ENCODE assay signal across 8 cellular contexts in genomic region chr4:105473340-105474109, GRCh38. TPM values are rescaled to one million over a fixed set of nuclear protein-coding genes. Genes with fewer than 3 reads are reported as not detected.
DNase-seq lines count a peak whose midpoint lies in the region; ATAC-seq and TF ChIP-seq lines count a peak whose summit lies in the region.

PPA2 (minus strand) TSS chr4:105474062; CDS start chr4:105474050, 12 bp downstream.

- H3K4me1 ChIP-seq in HUES64 (ENCODE audit: insufficient read depth, low read length) (0 out of 2 replicates have a peak, but pooled peaks cover 6% of the 10 kb centered on the region), Peyer's patch (peaks cover 0 to 21% (median 5%) of the 10 kb centered on the region in 4 donors), muscle layer of duodenum (ENCODE audit: control insufficient read depth in 1 of 2, insufficient read depth in 2 of 2, low read length in 2 of 2) (peaks cover 10 to 16% of the 10 kb centered on the region in 2 donors)

- under 1% methylated on average over 71 of the region's 73 CpGs for WGBS in HUES64

- TF ChIP-seq POLR2A in Peyer's patch (IDR thresholded peaks at IDR 0.05): peak; percentile 81 to 87

- H3K27me3 ChIP-seq in HUES64 (ENCODE audit: insufficient read depth, low read length): peaks cover 20% of the 10 kb centered on the region
- H3K27me3 ChIP-seq in Peyer's patch: no peaks in the 10 kb centered on the region
- H3K27me3 ChIP-seq in muscle layer of duodenum (ENCODE audit: low read depth, low read length): no peaks in the 10 kb centered on the region

- H3K4me3 ChIP-seq in HUES64 (ENCODE audit: low read length): peak within 1 kb of the TSS; percentile 96
- peak within 1 kb of the TSS; percentile 74 to 99 (median 88) for H3K4me3 ChIP-seq in Peyer's patch
- H3K4me3 ChIP-seq in muscle layer of duodenum (ENCODE audit: low read depth in 1 of 2, low read length in 2 of 2): peak within 1 kb of the TSS; percentile 81 to 88

- DNase-seq in DMS153 treated with DMSO at 0.1 percent for 48 hours (lab: John Stamatoyannopoulos, UW; ENCODE audit: unreplicated experiment) (peak; percentile 73), Peyer's patch (peak; percentile 81 to 94 (median 90))
- peak; percentile 86 to 90 for DNase-seq in activated T-cell treated with anti-CD3 and anti-CD28 coated beads, Interleukin-2, amount 50 U/mL, for 48 hours
- peak; percentile 51 for DNase-seq in stimulated activated CD8-positive, alpha-beta memory T cell treated with anti-CD3 and anti-CD28 coated beads, Interleukin-7, amount 100 ng/mL, for 24 hours (ENCODE audit: low read depth)

- H3K27ac ChIP-seq in HUES64 (ENCODE audit: low read depth, low read length) (peak within 1 kb of the TSS; percentile 96), Peyer's patch (peak within 1 kb of the TSS; percentile 96 to 100 (median 98)), muscle layer of duodenum (ENCODE audit: low read length) (peak within 1 kb of the TSS; percentile 96)

- peak within 1 kb of the TSS; percentile 95 for H3K9ac ChIP-seq in HUES64 (ENCODE audit: low read depth, low read length)

- ATAC-seq in GM21515 (IDR thresholded peaks at IDR 0.05; ENCODE audit: unreplicated experiment): peak; percentile 87
- peak; percentile 97 for ATAC-seq in esophagus mucosa

- H3K9me3 ChIP-seq in HUES64 (ENCODE audit: insufficient read depth, low read depth, low read length): no peaks in the 10 kb centered on the region
- H3K9me3 ChIP-seq in Peyer's patch: no peaks in the 10 kb centered on the region
- H3K9me3 ChIP-seq in muscle layer of duodenum (ENCODE audit: control insufficient read depth in 1 of 2, low read length in 2 of 2): no peaks in the 10 kb centered on the region

- H3K36me3 ChIP-seq in HUES64 (ENCODE audit: insufficient read depth, low read length) (0 out of 2 replicates have a peak, but pooled peaks cover 4% of the 10 kb centered on the region), Peyer's patch (no peaks in the 10 kb centered on the region), muscle layer of duodenum (ENCODE audit: control insufficient read depth in 1 of 2, insufficient read depth in 2 of 2, low read length in 2 of 2) (no peaks in the 10 kb centered on the region)

- peak in 1 of 6 experiments; percentile 93 for TF ChIP-seq CTCF in Peyer's patch (IDR thresholded peaks at IDR 0.05)

RNA-seq across cellular contexts. Expression of gene PPA2, which starts in this region (rescaled TPM):
- 75.1 TPM for polyA plus RNA-seq in HUES64 (2013, experiment 1 of 2)
- 77.4 TPM for polyA plus RNA-seq in HUES64 (2013, experiment 2 of 2)
- 100 to 1,000 TPM in 3 of 4 donors, 10 to 100 TPM in 1; 58.4 to 140 (median 104) TPM for total RNA-seq in Peyer's patch
- total RNA-seq in esophagus mucosa: 90.8 TPM

Comparison
In these comparisons a context has a peak if more than half of its experiments do, and no peak if none do; other contexts are left out.
1. Peak in every context shown above with its lines: DNase-seq, ATAC-seq, H3K4me3 ChIP-seq and H3K27ac ChIP-seq.